9 cellular contexts compared by ENCODE assay signal in genomic region chr12:67482751-67483661, GRCh38.
A peak's percentile ranks its signal among the peaks of the same experiment; 100 is the strongest.
DNase-seq lines count a peak whose midpoint lies in the region; ATAC-seq and TF ChIP-seq lines count a peak whose summit lies in the region.
"Had no signal": no experiment of that assay in that cellular context is flagged by ENCODE, and none has a peak within 500 bp of the region (broad histone marks: within the 10 kb centered on the region; RNA-seq: fewer than 3 reads in every experiment).

No MANE protein-coding gene starts in this region.

- no peaks in the 10 kb centered on the region for H3K27me3 ChIP-seq in right cardiac atrium (ENCODE audit: control insufficient read depth, insufficient read depth)

- TF ChIP-seq CTCF in OCI-LY7 (conservative IDR thresholded peaks at IDR 0.05; ENCODE audit: low read length) = no peak

- WGBS in right cardiac atrium = 32% methylated on average over 6 of the region's 6 CpGs

- H3K27ac ChIP-seq in OCI-LY7 (ENCODE audit: low read depth, low read length, poor library complexity, severe bottlenecking) (no peak overlapping the region), right cardiac atrium (ENCODE audit: low read length) (no peak overlapping the region)
- H3K27ac ChIP-seq: 22Rv1 had no signal

- peak; percentile 56 for ATAC-seq in HG03095 (IDR thresholded peaks at IDR 0.05; ENCODE audit: unreplicated experiment)
- ATAC-seq in right cardiac atrium = peak; percentile 68 to 82
- no peak for ATAC-seq in GM19455 (IDR thresholded peaks at IDR 0.05; ENCODE audit: unreplicated experiment)

- no peak overlapping the region for H3K4me2 ChIP-seq in OCI-LY7 (ENCODE audit: low read length)

- CTCF ChIA-PET in OCI-LY7 (lab: Charles Lee; ENCODE audit: unreplicated experiment) = no interaction called here

- no peaks in the 10 kb centered on the region for H3K9me2 ChIP-seq in OCI-LY7 (ENCODE audit: insufficient read depth, low read length)

- H3K36me3 ChIP-seq in OCI-LY7 (ENCODE audit: insufficient read depth, low read length) = no peaks in the 10 kb centered on the region

- H2AFZ ChIP-seq in OCI-LY7 (ENCODE audit: low read length) = peak overlapping the region; percentile 16; the same call in 1 of the 2 replicates

- no peaks in the 10 kb centered on the region for H3K79me2 ChIP-seq in OCI-LY7 (ENCODE audit: insufficient read depth, low read depth, low read length)

- no peak overlapping the region for H3K4me3 ChIP-seq in OCI-LY7 (ENCODE audit: low read depth, low read length, poor library complexity, severe bottlenecking)
- no peak overlapping the region for H3K4me3 ChIP-seq in right cardiac atrium (ENCODE audit: low read length)

- intact Hi-C loops in OCI-LY7 (cut with micrococcal nuclease; ENCODE audit: unreplicated experiment) = no loop called here
- intact Hi-C loops in right cardiac atrium (cut with DNase I) = no loop called here

- POLR2A ChIA-PET in OCI-LY7 (lab: Charles Lee) = interaction anchor here (0.7 to 1.2 kb wide), 4 partner anchors 10 to 478 kb away, joined by 3 to 6 read pairs (median 4); no protein-coding TSS in a partner anchor

- no peaks in the 10 kb centered on the region for H4K20me1 ChIP-seq in OCI-LY7 (ENCODE audit: insufficient read depth, low read length)

- H3K4me1 ChIP-seq in OCI-LY7 (ENCODE audit: insufficient read depth, low read length, poor library complexity, severe bottlenecking) (peaks cover 15% of the 10 kb centered on the region), right cardiac atrium (ENCODE audit: control insufficient read depth, insufficient read depth, low read length) (no peaks in the 10 kb centered on the region)

- no TSS peak for BruUV-seq in OCI-LY7 (replicated peaks; lab: Mats Ljungman, UMichigan)

- DNase-seq in DMS 273 (lab: John Stamatoyannopoulos, UW; ENCODE audit: unreplicated experiment) = peak; percentile 33
- no peak for DNase-seq in DMS 273 treated with DMSO at 0.1 percent for 48 hours (lab: John Stamatoyannopoulos, UW)
- DNase-seq in OCI-LY7 (ENCODE audit: low spot score) = peak; percentile 70
- peak; percentile 21 for DNase-seq in activated T-helper 9 cell treated with anti-CD3 and anti-CD28 coated beads, Interleukin-2, amount 50 U/mL, for 16 hours (ENCODE audit: low read depth)
- DNase-seq in right cardiac atrium = peak; percentile 71 to 90 (median 76)
- peak; percentile 56 to 59 for DNase-seq in stimulated activated CD4-positive, alpha-beta T cell treated with anti-CD3 and anti-CD28 coated beads, Interleukin-2, amount 100 ng/mL, for 24 hours

- 0 out of 2 replicates have a peak, but pooled peaks cover 8% of the 10 kb centered on the region for H3K9me3 ChIP-seq in OCI-LY7 (ENCODE audit: low read length)
- no peaks in the 10 kb centered on the region for H3K9me3 ChIP-seq in right cardiac atrium (ENCODE audit: control insufficient read depth, low read length)
